In genomic region chr10:988667-989545, GRCh38 we compare ENCODE assay signal across 9 cellular contexts. TPM values are rescaled to one million over a fixed set of nuclear protein-coding genes. Genes with fewer than 3 reads are reported as not detected.
DNase-seq lines count a peak whose midpoint lies in the region; ATAC-seq and TF ChIP-seq lines count a peak whose summit lies in the region.
"Had no signal": no experiment of that assay in that cellular context is flagged by ENCODE, and none has a peak within 500 bp of the region (broad histone marks: within the 10 kb centered on the region; RNA-seq: fewer than 3 reads in every experiment).

No MANE protein-coding gene starts in this region.

- WGBS in HUES64, result 20% methylated on average over 42 of the region's 42 CpGs
- 23 to 43% methylated on average over 28 to 42 of the region's 42 CpGs for WGBS in body of pancreas, 2 donors
- 30 to 33% methylated on average over 41 to 42 of the region's 42 CpGs for WGBS in lower leg skin, 2 donors
- WGBS in suprapubic skin, result 36% methylated on average over 36 of the region's 42 CpGs

- no peak for TF ChIP-seq CTCF in body of pancreas (IDR thresholded peaks at IDR 0.05)
- TF ChIP-seq CTCF in lower leg skin (IDR thresholded peaks at IDR 0.05), result no peak
- no peak for TF ChIP-seq CTCF in suprapubic skin (IDR thresholded peaks at IDR 0.05)

- H3K27me3 ChIP-seq in HUES64 (ENCODE audit: insufficient read depth, low read length), result no peaks in the 10 kb centered on the region
- no peaks in the 10 kb centered on the region for H3K27me3 ChIP-seq in body of pancreas
- no peaks in the 10 kb centered on the region for H3K27me3 ChIP-seq in suprapubic skin

- TF ChIP-seq POLR2A in body of pancreas (IDR thresholded peaks at IDR 0.05) (no peak), lower leg skin (IDR thresholded peaks at IDR 0.05) (no peak), suprapubic skin (IDR thresholded peaks at IDR 0.05) (no peak)

- peaks cover 39% of the 10 kb centered on the region for H3K4me1 Mint-ChIP-seq in activated CD4-positive, alpha-beta T cell treated with anti-CD3 and anti-CD28 coated beads, Interleukin-2, amount 10 ng/mL, durations not matched to agents 7 days and 5 days

- H3K4me3 Mint-ChIP-seq in activated CD4-positive, alpha-beta T cell treated with anti-CD3 and anti-CD28 coated beads, Interleukin-2, amount 10 ng/mL, durations not matched to agents 7 days and 5 days, result peak overlapping the region; percentile 98

- in situ Hi-C loops in G401 (cut with HindIII; ENCODE audit: low sequenced_read_pairs), result loop anchor here (10.0 kb wide), 1 partner anchor 144 kb away; no protein-coding TSS in a partner anchor

- H3K36me3 ChIP-seq in HUES64 (ENCODE audit: insufficient read depth, low read length), result peaks cover 33% of the 10 kb centered on the region
- no peaks in the 10 kb centered on the region for H3K36me3 ChIP-seq in body of pancreas (replicated peaks in 1 of 2; ENCODE audit: insufficient read depth in 1 of 2, low read depth in 2 of 2)
- H3K36me3 ChIP-seq in suprapubic skin, result peaks cover 12% of the 10 kb centered on the region

- H3K4me3 ChIP-seq in HUES64 (ENCODE audit: low read length) (peak overlapping the region; percentile 99), body of pancreas (peak overlapping the region; percentile 88 to 100), lower leg skin (ENCODE audit: low read depth, poor library complexity, severe bottlenecking) (peak overlapping the region; percentile 89), suprapubic skin (peak overlapping the region; percentile 97)

- no peak for TF ChIP-seq EP300 in suprapubic skin (IDR thresholded peaks at IDR 0.05)

- H3K9me3 ChIP-seq in HUES64 (ENCODE audit: insufficient read depth, low read depth, low read length) (no peaks in the 10 kb centered on the region), body of pancreas (no peaks in the 10 kb centered on the region), suprapubic skin (no peaks in the 10 kb centered on the region)

- H3K4me1 ChIP-seq in HUES64 (ENCODE audit: insufficient read depth, low read length) (peaks cover 13% of the 10 kb centered on the region; the same call in 1 of the 2 replicates), body of pancreas (peaks cover 25% of the 10 kb centered on the region), suprapubic skin (peaks cover 29% of the 10 kb centered on the region)

- POLR2A ChIA-PET in activated CD4-positive, alpha-beta T cell treated with anti-CD3 and anti-CD28 coated beads, Interleukin-2, amount 10 ng/mL, durations not matched to agents 7 days and 5 days (lab: Charles Lee), result interaction anchor here (0.7 kb wide), 1 partner anchor 26 kb away, joined by 3 read pairs; no protein-coding TSS in a partner anchor

- H3K9ac ChIP-seq in HUES64 (ENCODE audit: low read depth, low read length), result peak overlapping the region; percentile 99

- peak overlapping the region; percentile 97 for H3K27ac Mint-ChIP-seq in activated CD4-positive, alpha-beta T cell treated with anti-CD3 and anti-CD28 coated beads, Interleukin-2, amount 10 ng/mL, durations not matched to agents 7 days and 5 days

- H3K27ac ChIP-seq in HUES64 (ENCODE audit: low read depth, low read length) (peak overlapping the region; percentile 97), body of pancreas (peak overlapping the region; percentile 80 to 92 (median 87)), suprapubic skin (peak overlapping the region; percentile 89)

- H3K36me3 Mint-ChIP-seq in activated CD4-positive, alpha-beta T cell treated with anti-CD3 and anti-CD28 coated beads, Interleukin-2, amount 10 ng/mL, durations not matched to agents 7 days and 5 days (ENCODE audit: low read depth), result peaks cover 20% of the 10 kb centered on the region

- intact Hi-C loops in body of pancreas (cut with DNase I) (loop anchor here (10.0 kb wide), 1 partner anchor 54 kb away; the partner anchor contains the start of gene LARP4B), lower leg skin (cut with DNase I; ENCODE audit: low total_unique reads) (no loop called here)

- ATAC-seq in body of pancreas, result no peak

- no peaks in the 10 kb centered on the region for H3K27me3 Mint-ChIP-seq in activated CD4-positive, alpha-beta T cell treated with anti-CD3 and anti-CD28 coated beads, Interleukin-2, amount 10 ng/mL, durations not matched to agents 7 days and 5 days

- no peaks in the 10 kb centered on the region for H3K9me3 Mint-ChIP-seq in activated CD4-positive, alpha-beta T cell treated with anti-CD3 and anti-CD28 coated beads, Interleukin-2, amount 10 ng/mL, durations not matched to agents 7 days and 5 days

- peak; percentile 26 for DNase-seq in activated CD4-positive, alpha-beta T cell treated with anti-CD3 and anti-CD28 coated beads, Interleukin-2, amount 10 ng/mL, durations not matched to agents 7 days and 5 days
- DNase-seq in activated CD4-positive, alpha-beta T cell treated with anti-CD3 and anti-CD28 coated beads for 1 hour, result no peak
- DNase-seq in body of pancreas, result no peak
- DNase-seq in lower leg skin (ENCODE audit: low spot score in 2 of 2), result peak in 1 of 2 donors; percentile 81
- DNase-seq in suprapubic skin (ENCODE audit: low spot score in 2 of 2), result peak in 1 of 2 donors; percentile 58
- no peak for DNase-seq in G401 (ENCODE audit: low spot score)
- DNase-seq in SW 1271 (lab: John Stamatoyannopoulos, UW), result no peak

- CTCF ChIA-PET in activated CD4-positive, alpha-beta T cell treated with anti-CD3 and anti-CD28 coated beads, Interleukin-2, amount 10 ng/mL, durations not matched to agents 7 days and 5 days (lab: Charles Lee), result interaction anchor here (0.6 to 1.5 kb wide), 4 partner anchors 11 to 66 kb away, joined by 3 read pairs; no protein-coding TSS in a partner anchor

RNA-seq across cellular contexts. Expression of gene GTPBP4, which starts 0.7 kb away (rescaled TPM):
- total RNA-seq in activated CD4-positive, alpha-beta T cell treated with anti-CD3 and anti-CD28 coated beads, Interleukin-2, amount 10 ng/mL, durations not matched to agents 7 days and 5 days, result 10 to 100 TPM; 53.2 to 63.2 TPM
- 62.7 TPM for polyA plus RNA-seq in HUES64 (2013, experiment 1 of 2)
- 66.9 TPM for polyA plus RNA-seq in HUES64 (2013, experiment 2 of 2)
- total RNA-seq in body of pancreas, result 10 to 100 TPM in 1 of 2 donors, 1 to 10 TPM in 1; 8.3 to 20.4 TPM
- total RNA-seq in lower leg skin, result 10 to 100 TPM in 3 of 4 donors, 1 to 10 TPM in 1; 8.8 to 23.2 (median 15.8) TPM
- 10 to 100 TPM; 14.4 to 37.2 (median 28.5) TPM for total RNA-seq in suprapubic skin
- 79.6 and 88.8 TPM in 2 replicates for total RNA-seq in G401 (2014; rRNA removed; shearing (Covaris generic))

RNA-seq across cellular contexts. Expression of gene IDI2, which starts 36.8 kb away (rescaled TPM):
- total RNA-seq in activated CD4-positive, alpha-beta T cell treated with anti-CD3 and anti-CD28 coated beads, Interleukin-2, amount 10 ng/mL, durations not matched to agents 7 days and 5 days, result not detected
- not detected for polyA plus RNA-seq in HUES64 (2013, experiment 1 of 2)
- not detected for polyA plus RNA-seq in HUES64 (2013, experiment 2 of 2)
- total RNA-seq in body of pancreas (not detected), lower leg skin (not detected), suprapubic skin (not detected)
- not detected in 2 replicates for total RNA-seq in G401 (2014; rRNA removed; shearing (Covaris generic))
- total RNA-seq: myocyte had no signal

RNA-seq across cellular contexts. Expression of gene LARP4B, which starts 57.4 kb away (rescaled TPM):
- 100 to 1,000 TPM in 1 of 2 experiments, 10 to 100 TPM in 1; 86.1 to 101 TPM for total RNA-seq in activated CD4-positive, alpha-beta T cell treated with anti-CD3 and anti-CD28 coated beads, Interleukin-2, amount 10 ng/mL, durations not matched to agents 7 days and 5 days
- 22.5 TPM for polyA plus RNA-seq in HUES64 (2013, experiment 1 of 2)
- polyA plus RNA-seq in HUES64 (2013, experiment 2 of 2), result 22.6 TPM
- total RNA-seq in body of pancreas, result 10 to 100 TPM; 41.0 to 61.6 TPM
- 10 to 100 TPM; 50.2 to 77.5 (median 57.0) TPM for total RNA-seq in lower leg skin
- 100 to 1,000 TPM in 1 of 4 donors, 10 to 100 TPM in 3; 53.5 to 100 (median 69.7) TPM for total RNA-seq in suprapubic skin
- 15.2 and 24.3 TPM in 2 replicates for total RNA-seq in G401 (2014; rRNA removed; shearing (Covaris generic))
